ENCODE assay signal across 8 cellular contexts in genomic region chr10:75403144-75404022, GRCh38. TPM values are rescaled to one million over a fixed set of nuclear protein-coding genes. Genes with fewer than 3 reads are reported as not detected.
DNase-seq lines count a peak whose midpoint lies in the region; ATAC-seq, FAIRE-seq and TF ChIP-seq lines count a peak whose summit lies in the region.

No MANE protein-coding gene starts in this region.

- H3K9me3 Mint-ChIP-seq in stimulated activated effector memory CD8-positive, alpha-beta T cell treated with anti-CD3 and anti-CD28 coated beads, Interleukin-12 subunit alpha, Interleukin-12 subunit beta, amount 100 ng/mL, for 72 hours = no peaks in the 10 kb centered on the region

- H3K4me3 ChIP-seq in astrocyte of the cerebellum (ENCODE audit: low read depth, low read length) (peak overlapping the region; percentile 100), keratinocyte (ENCODE audit: control insufficient read depth in 2 of 3, extremely low read depth in 1 of 3, insufficient read depth in 2 of 3, low read depth in 1 of 3, low read length in 3 of 3) (peak overlapping the region; percentile 78 to 93 (median 90))

- H3K36me3 Mint-ChIP-seq in stimulated activated effector memory CD8-positive, alpha-beta T cell treated with anti-CD3 and anti-CD28 coated beads, Interleukin-12 subunit alpha, Interleukin-12 subunit beta, amount 100 ng/mL, for 72 hours = no peaks in the 10 kb centered on the region

- TF ChIP-seq CTCF in astrocyte of the cerebellum (IDR thresholded peaks at IDR 0.05; ENCODE audit: low read depth, low read length, missing control alignments) = no peak
- TF ChIP-seq CTCF in keratinocyte (optimal IDR thresholded peaks at IDR 0.05 in 1 of 3, IDR thresholded peaks at IDR 0.05 in 1 of 3, conservative IDR thresholded peaks at IDR 0.05 in 1 of 3; ENCODE audit: extremely low read depth in 1 of 3, insufficient read depth in 2 of 3, low read length in 3 of 3) = peak in 1 of 3 experiments; percentile 36

- H4K20me1 ChIP-seq in keratinocyte (ENCODE audit: control insufficient read depth, extremely low read depth, insufficient read depth, low read length) = no peaks in the 10 kb centered on the region

- peak; percentile 36 for FAIRE-seq in keratinocyte (lab: Jason Lieb, UNC)

- dilution Hi-C loops in keratinocyte (cut with MboI; ENCODE audit: extremely low pct_ligation_motif_present, low sequenced_read_pairs) = no loop called here

- H3K27ac Mint-ChIP-seq in stimulated activated effector memory CD8-positive, alpha-beta T cell treated with anti-CD3 and anti-CD28 coated beads, Interleukin-12 subunit alpha, Interleukin-12 subunit beta, amount 100 ng/mL, for 72 hours = no peak overlapping the region

- ATAC-seq in stimulated activated effector memory CD8-positive, alpha-beta T cell treated with anti-CD3 and anti-CD28 coated beads, Interleukin-12 subunit alpha, Interleukin-12 subunit beta, amount 100 ng/mL, for 72 hours = no peak

- H3K4me1 ChIP-seq in keratinocyte (ENCODE audit: control insufficient read depth, extremely low read depth, insufficient read depth, low read length) = peaks cover 26% of the 10 kb centered on the region

- H2AFZ ChIP-seq in keratinocyte (ENCODE audit: control insufficient read depth, low read length) = peak overlapping the region; percentile 69

- in situ Hi-C loops in astrocyte of the cerebellum (cut with HindIII; ENCODE audit: low sequenced_read_pairs) = loop anchor here (10.0 kb wide), 1 partner anchor 631 kb away; no protein-coding TSS in a partner anchor

- H3K9me1 ChIP-seq in keratinocyte (ENCODE audit: control insufficient read depth, extremely low read depth, insufficient read depth, low read length) = no peaks in the 10 kb centered on the region

- no peaks in the 10 kb centered on the region for H3K9me3 ChIP-seq in keratinocyte (ENCODE audit: control insufficient read depth, low read depth, low read length)

- H3K4me1 Mint-ChIP-seq in stimulated activated effector memory CD8-positive, alpha-beta T cell treated with anti-CD3 and anti-CD28 coated beads, Interleukin-12 subunit alpha, Interleukin-12 subunit beta, amount 100 ng/mL, for 72 hours = peaks cover 41% of the 10 kb centered on the region

- peak overlapping the region; percentile 95 for H3K4me2 ChIP-seq in keratinocyte (ENCODE audit: control insufficient read depth, extremely low read depth, insufficient read depth, low read depth, low read length)

- no peaks in the 10 kb centered on the region for H3K27me3 ChIP-seq in keratinocyte (ENCODE audit: control insufficient read depth, extremely low read depth, insufficient read depth, low read length)

- peak; percentile 54 for DNase-seq in NCI-H2029 treated with DMSO at 0.1 percent for 48 hours (lab: John Stamatoyannopoulos, UW)
- DNase-seq in NCI-H2029 (lab: John Stamatoyannopoulos, UW) = no peak
- peak; percentile 24 for DNase-seq in NCI-H1105 (lab: John Stamatoyannopoulos, UW)
- DNase-seq in astrocyte of the cerebellum (ENCODE audit: low read depth) = no peak
- no peak for DNase-seq in keratinocyte (ENCODE audit: low read depth, low spot score)
- peak in 1 of 2 donors; percentile 53 for DNase-seq in stimulated activated effector memory CD8-positive, alpha-beta T cell treated with anti-CD3 and anti-CD28 coated beads, Interleukin-12 subunit alpha, Interleukin-12 subunit beta, amount 100 ng/mL, for 72 hours (ENCODE audit: low spot score in 2 of 2)
- DNase-seq in stimulated activated CD4-positive, alpha-beta T cell treated with anti-CD3 and anti-CD28 coated beads, Interleukin-2, amount 100 ng/mL, for 24 hours = no peak
- DNase-seq in HPDE6-E6E7 (ENCODE audit: extremely low spot score) = no peak

- H3K79me2 ChIP-seq in keratinocyte (ENCODE audit: control insufficient read depth, insufficient read depth, low read length) = peaks cover 26% of the 10 kb centered on the region

- H3K36me3 ChIP-seq in keratinocyte (ENCODE audit: control insufficient read depth in 2 of 2, extremely low read depth in 1 of 2, insufficient read depth in 2 of 2, low read length in 2 of 2) = peaks cover 0 to 2% of the 10 kb centered on the region in 2 experiments

- peak overlapping the region; percentile 85 for H3K9ac ChIP-seq in keratinocyte (ENCODE audit: control insufficient read depth, extremely low read depth, insufficient read depth, low read length)

- H3K4me3 Mint-ChIP-seq in stimulated activated effector memory CD8-positive, alpha-beta T cell treated with anti-CD3 and anti-CD28 coated beads, Interleukin-12 subunit alpha, Interleukin-12 subunit beta, amount 100 ng/mL, for 72 hours = peak overlapping the region; percentile 73

- H3K27ac ChIP-seq in keratinocyte (ENCODE audit: control insufficient read depth, insufficient read depth, low read length) = peak overlapping the region; percentile 69

RNA-seq across cellular contexts. Expression of gene ZNF503, which starts 1.8 kb away (rescaled TPM):
- 1.5 to 3.1 TPM (median 2.8 TPM) in 3 replicates for polyA plus RNA-seq in keratinocyte
- 5.3 TPM for polyA plus RNA-seq in keratinocyte (2011; ENCODE audit: low read depth)
- polyA plus RNA-seq in keratinocyte (2011; cell fraction: cytosol; rRNA removed) = 1.6 and 3.4 TPM in 2 replicates
- polyA plus RNA-seq in keratinocyte (2011; cell fraction: nucleus; rRNA removed) = 7.3 and 10.0 TPM in 2 replicates
- polyA plus RNA-seq in keratinocyte (2012; ENCODE audit: low replicate concordance) = 8.2 and 11.6 TPM in 2 replicates
- polyA minus RNA-seq in keratinocyte = 0.32 to 1.7 TPM (median 1.3 TPM) in 3 replicates
- 18.0 TPM for polyA minus RNA-seq in keratinocyte (2011; cell fraction: cytosol; rRNA and poly(A)+ RNA removed)
- polyA minus RNA-seq in keratinocyte (2011; cell fraction: nucleus; rRNA and poly(A)+ RNA removed) = 13.2 and 16.4 TPM in 2 replicates

RNA-seq across cellular contexts. Expression of gene LRMDA, which starts 28.0 kb away (rescaled TPM):
- polyA plus RNA-seq in keratinocyte = 0.46 TPM in 1 of 3 replicates, not detected in the others
- not detected for polyA plus RNA-seq in keratinocyte (2011; ENCODE audit: low read depth)
- polyA plus RNA-seq in keratinocyte (2011; cell fraction: cytosol; rRNA removed) = 0.32 TPM in 1 of 2 replicates, not detected in the other
- 0.60 TPM in 1 of 2 replicates, not detected in the other for polyA plus RNA-seq in keratinocyte (2011; cell fraction: nucleus; rRNA removed)
- polyA plus RNA-seq in keratinocyte (2012; ENCODE audit: low replicate concordance) = not detected in 2 replicates
- 1.0 TPM in 1 of 3 replicates, not detected in the others for polyA minus RNA-seq in keratinocyte
- not detected for polyA minus RNA-seq in keratinocyte (2011; cell fraction: cytosol; rRNA and poly(A)+ RNA removed)
- polyA minus RNA-seq in keratinocyte (2011; cell fraction: nucleus; rRNA and poly(A)+ RNA removed) = 2.6 TPM in 1 of 2 replicates, not detected in the other

Comparison
In these comparisons a context has a peak if more than half of its experiments do, and no peak if none do; other contexts are left out.
1. DNase-seq: peak in NCI-H2029 treated with DMSO at 0.1 percent for 48 hours (single experiment) and NCI-H1105 (single experiment); none in NCI-H2029 (single experiment), astrocyte of the cerebellum (single experiment), keratinocyte (single experiment), stimulated activated CD4-positive, alpha-beta T cell treated with anti-CD3 and anti-CD28 coated beads, Interleukin-2, amount 100 ng/mL, for 24 hours (0 of 2) and HPDE6-E6E7 (single experiment).